Comparison of ENCODE assay signal across 8 cellular contexts in the genomic region with DNA sequence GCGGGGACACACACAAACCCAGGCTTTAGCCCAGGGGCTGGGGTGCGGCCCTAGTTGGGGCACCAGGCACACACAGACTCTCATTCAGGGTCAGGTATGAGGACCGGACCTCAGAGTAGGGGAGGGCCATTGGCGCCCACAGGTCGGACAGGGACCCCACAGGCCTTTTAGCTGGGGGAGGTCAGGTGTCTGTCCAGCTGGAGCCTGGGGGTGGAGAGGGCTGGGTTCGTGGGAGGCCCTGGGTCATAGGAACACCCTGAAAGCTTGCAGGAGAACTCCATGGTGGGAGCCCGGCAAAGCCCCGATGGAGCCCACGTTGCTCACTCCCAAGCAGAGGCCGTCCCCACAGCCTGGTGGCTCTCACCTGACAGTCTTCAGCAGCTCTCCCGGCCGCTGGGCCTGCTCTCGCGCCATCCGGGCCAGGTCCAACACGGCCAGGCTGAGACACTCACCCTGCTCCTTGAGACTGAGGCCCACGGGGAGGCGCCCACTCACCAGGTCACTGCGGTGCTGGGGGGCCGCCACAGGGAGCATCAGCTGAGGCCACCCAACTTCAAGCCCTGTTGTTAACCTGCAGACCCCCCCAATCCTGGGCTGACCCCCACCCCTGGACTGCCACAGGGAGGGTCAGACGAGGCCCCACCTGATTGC. TPM values are rescaled to one million over a fixed set of nuclear protein-coding genes. Genes with fewer than 3 reads are reported as not detected.
DNase-seq lines count a peak whose midpoint lies in the region; ATAC-seq and TF ChIP-seq lines count a peak whose summit lies in the region.

No MANE protein-coding gene starts in this region.

- H3K27ac Mint-ChIP-seq in CD4-positive, alpha-beta T cell: peak overlapping the region; percentile 94

- peak overlapping the region; percentile 35 for H3K27ac ChIP-seq in CD4-positive, alpha-beta T cell (ENCODE audit: low read depth, low read length)
- H3K27ac ChIP-seq in VCaP: peak overlapping the region; percentile 75
- H3K27ac ChIP-seq in psoas muscle: no peak overlapping the region

- intact Hi-C loops in CD4-positive, alpha-beta T cell (cut with DNase I, micrococcal nuclease): no loop called here
- intact Hi-C loops in psoas muscle (cut with DNase I): no loop called here

- H3K4me1 ChIP-seq in psoas muscle: no peaks in the 10 kb centered on the region

- peaks cover 36% of the 10 kb centered on the region for H3K4me1 Mint-ChIP-seq in CD4-positive, alpha-beta T cell (ENCODE audit: low read depth)

- H3K9me3 ChIP-seq in CD4-positive, alpha-beta T cell (ENCODE audit: control insufficient read depth, low read length): no peaks in the 10 kb centered on the region
- no peaks in the 10 kb centered on the region for H3K9me3 ChIP-seq in psoas muscle

- TF ChIP-seq CTCF in CD4-positive, alpha-beta T cell (IDR thresholded peaks at IDR 0.05): no peak
- no peak for TF ChIP-seq CTCF in VCaP (conservative IDR thresholded peaks at IDR 0.05)
- no peak for TF ChIP-seq CTCF in fibroblast of the aortic adventitia (IDR thresholded peaks at IDR 0.05; ENCODE audit: insufficient read depth, low read length)
- no peak for TF ChIP-seq CTCF in psoas muscle (IDR thresholded peaks at IDR 0.05)

- H3K36me3 Mint-ChIP-seq in CD4-positive, alpha-beta T cell (ENCODE audit: low read depth): peaks cover 84% of the 10 kb centered on the region

- no peaks in the 10 kb centered on the region for H3K9me3 Mint-ChIP-seq in CD4-positive, alpha-beta T cell

- no peaks in the 10 kb centered on the region for H3K27me3 Mint-ChIP-seq in CD4-positive, alpha-beta T cell

- no peaks in the 10 kb centered on the region for H3K36me3 ChIP-seq in psoas muscle (ENCODE audit: insufficient read depth in 1 of 2, low read depth in 1 of 2)

- H3K27me3 ChIP-seq in CD4-positive, alpha-beta T cell (ENCODE audit: control insufficient read depth, insufficient read depth, low read length): no peaks in the 10 kb centered on the region
- H3K27me3 ChIP-seq in psoas muscle (ENCODE audit: insufficient read depth in 3 of 3, low read length in 2 of 3): peaks cover 0 to 82% (median 17%) of the 10 kb centered on the region in 3 donors

- CTCF ChIA-PET in CD4-positive, alpha-beta T cell (lab: Charles Lee): no interaction called here

- DNase-seq in CD4-positive, alpha-beta T cell: no peak
- no peak for DNase-seq in fibroblast of the aortic adventitia (ENCODE audit: low read depth)
- no peak for DNase-seq in psoas muscle
- DNase-seq in stimulated activated naive CD4-positive, alpha-beta T cell (lab: John Stamatoyannopoulos, UW): no peak
- DNase-seq in NCI-H1694 treated with DMSO at 0.1 percent for 48 hours (lab: John Stamatoyannopoulos, UW): no peak

- no peak overlapping the region for H3K4me3 Mint-ChIP-seq in CD4-positive, alpha-beta T cell

- no peak for ATAC-seq in CD4-positive, alpha-beta T cell (ENCODE audit: poor library complexity)
- ATAC-seq in psoas muscle (no peak), HG03354 (IDR thresholded peaks at IDR 0.05; ENCODE audit: poor library complexity, severe bottlenecking, unreplicated experiment) (no peak), HG03196 (IDR thresholded peaks at IDR 0.05; ENCODE audit: unreplicated experiment) (no peak)

- 58 to 67% (median 63%) methylated on average over 20 to 21 of the region's 21 CpGs for WGBS in psoas muscle, 3 donors

- POLR2A ChIA-PET in CD4-positive, alpha-beta T cell (lab: Charles Lee): interaction anchor here (1.2 kb wide), 1 partner anchor 17 kb away, joined by 6 read pairs; a partner anchor contains a TSS

- H3K4me3 ChIP-seq in fibroblast of the aortic adventitia (ENCODE audit: low read depth, low read length): peak overlapping the region; percentile 50
- H3K4me3 ChIP-seq in psoas muscle: peak overlapping the region; percentile 28

RNA-seq across cellular contexts. Expression of a gene that starts 5.0 kb away (rescaled TPM):
- 100 to 1,000 TPM; 120 to 121 TPM for total RNA-seq in CD4-positive, alpha-beta T cell
- total RNA-seq in fibroblast of the aortic adventitia (ENCODE audit: low replicate concordance) (1.3 and 2.7 TPM in 2 replicates), psoas muscle (1 to 10 TPM in 3 of 4 donors, under 1 TPM in 1; 0.95 to 4.0 (median 1.1) TPM)
- polyA plus RNA-seq in psoas muscle: under 1 TPM; 0.17 to 0.35 (median 0.31) TPM

RNA-seq across cellular contexts. Expression of a gene that starts 16.9 kb away (rescaled TPM):
- total RNA-seq in CD4-positive, alpha-beta T cell: 1,000 to 10,000 TPM; 4,157 to 4,260 TPM
- total RNA-seq in fibroblast of the aortic adventitia (ENCODE audit: low replicate concordance) (1,681 and 2,030 TPM in 2 replicates), psoas muscle (1,000 to 10,000 TPM; 1,164 to 1,735 (median 1,510) TPM)
- polyA plus RNA-seq in psoas muscle: 1,000 to 10,000 TPM; 2,246 to 3,046 (median 2,399) TPM

RNA-seq across cellular contexts. Expression of a gene that starts 21.5 kb away (rescaled TPM):
- 1 to 10 TPM; 7.2 to 7.6 TPM for total RNA-seq in CD4-positive, alpha-beta T cell
- total RNA-seq in fibroblast of the aortic adventitia (ENCODE audit: low replicate concordance) (not detected in 2 replicates), psoas muscle (not detected)
- not detected for polyA plus RNA-seq in psoas muscle

RNA-seq across cellular contexts. Expression of a gene that starts 29.0 kb away (rescaled TPM):
- 1 to 10 TPM; 1.6 TPM for total RNA-seq in CD4-positive, alpha-beta T cell
- total RNA-seq in fibroblast of the aortic adventitia (ENCODE audit: low replicate concordance) (not detected in 2 replicates), psoas muscle (not detected)
- polyA plus RNA-seq in psoas muscle: not detected

RNA-seq across cellular contexts. Expression of a gene that starts 47.9 kb away (rescaled TPM):
- under 1 TPM; 0.39 to 0.52 TPM for total RNA-seq in CD4-positive, alpha-beta T cell
- total RNA-seq in fibroblast of the aortic adventitia (ENCODE audit: low replicate concordance) (not detected in 2 replicates), psoas muscle (under 1 TPM in 1 of 4 donors, not detected in 3; 0.38 TPM)
- under 1 TPM in 2 of 3 donors, not detected in 1; 0.03 to 0.08 TPM for polyA plus RNA-seq in psoas muscle

Comparison
In these comparisons a context has a peak if more than half of its experiments do, and no peak if none do; other contexts are left out.
1. RNA of a gene that starts 5.0 kb away (total RNA-seq): 120 to 121 TPM in CD4-positive, alpha-beta T cell; 1.3 to 2.7 TPM in fibroblast of the aortic adventitia and 0.95 to 4.0 TPM in psoas muscle; every median in the first group is over 10 times any median in the second.